ENCODE assay signal across 18 cellular contexts in genomic region chr5:114658179-114658578, GRCh38.
"Had no signal": no experiment of that assay in that cellular context is flagged by ENCODE, and none has a peak within 500 bp of the region (broad histone marks: within the 10 kb centered on the region; RNA-seq: fewer than 3 reads in every experiment).

No MANE protein-coding gene starts in this region.

- DNase-seq: activated CD4-positive, alpha-beta T cell treated with anti-CD3 and anti-CD28 coated beads, Interleukin-2, amount 10 ng/mL, durations not matched to agents 7 days and 5 days; activated CD4-positive, CD25-positive, alpha-beta regulatory T cell; activated CD8-positive, alpha-beta memory T cell treated with anti-CD3 and anti-CD28 coated beads for 24 hours; activated naive CD4-positive, alpha-beta T cell treated with Interleukin-2 at 50 U/mL for 16 hours; adrenal gland; cerebellar nuclear complex; dermis blood vessel endothelial cell; immature natural killer cell; left colon; sigmoid colon; stimulated activated CD4-positive, alpha-beta T cell treated with anti-CD3 and anti-CD28 coated beads, Interleukin-4, amount 100 ng/mL, for 1 hour; stimulated activated CD8-positive, alpha-beta memory T cell treated with anti-CD3 and anti-CD28 coated beads, Interleukin-4, amount 100 ng/mL, for 48 hours; stimulated activated naive CD8-positive, alpha-beta T cell treated with anti-CD3 and anti-CD28 coated beads, Interleukin-15, Interleukin-2, amounts not matched to agents 100 U/mL and 50 U/mL, for 24 hours; testis had no signal

- ATAC-seq: left colon; stimulated activated naive CD8-positive, alpha-beta T cell treated with anti-CD3 and anti-CD28 coated beads, Interleukin-15, Interleukin-2, amounts not matched to agents 100 U/mL and 50 U/mL, for 24 hours had no signal

- H3K9me3 ChIP-seq: adrenal gland, testis, vagina had no signal

- H3K4me3 Mint-ChIP-seq: activated CD4-positive, alpha-beta T cell treated with anti-CD3 and anti-CD28 coated beads, Interleukin-2, amount 10 ng/mL, durations not matched to agents 7 days and 5 days; brain; immature natural killer cell; memory B cell; T-helper 1 cell treated with Interleukin-12 subunit alpha and Interleukin-12 subunit beta and Interleukin-4 antibody, amounts not matched to agents 30 μg/mL and 1 μg/mL, for 36 hours had no signal

- H3K4me3 ChIP-seq: adrenal gland, sigmoid colon, testis, vagina had no signal

- H3K27me3 Mint-ChIP-seq: activated CD4-positive, alpha-beta T cell treated with anti-CD3 and anti-CD28 coated beads, Interleukin-2, amount 10 ng/mL, durations not matched to agents 7 days and 5 days; brain; memory B cell had no signal

- H3K4me1 ChIP-seq: adrenal gland, sigmoid colon, testis, vagina had no signal

- H3K36me3 ChIP-seq: adrenal gland, sigmoid colon, vagina had no signal

- H3K27ac ChIP-seq: adrenal gland, sigmoid colon, testis, vagina had no signal

- H3K36me3 Mint-ChIP-seq: brain, immature natural killer cell, memory B cell had no signal

- H3K4me1 Mint-ChIP-seq: activated CD4-positive, alpha-beta T cell treated with anti-CD3 and anti-CD28 coated beads, Interleukin-2, amount 10 ng/mL, durations not matched to agents 7 days and 5 days; brain; immature natural killer cell; memory B cell had no signal

- H3K27me3 ChIP-seq: adrenal gland, sigmoid colon, testis, vagina had no signal

- H3K27ac Mint-ChIP-seq: activated CD4-positive, alpha-beta T cell treated with anti-CD3 and anti-CD28 coated beads, Interleukin-2, amount 10 ng/mL, durations not matched to agents 7 days and 5 days; brain; immature natural killer cell; memory B cell; T-helper 1 cell treated with Interleukin-12 subunit alpha and Interleukin-12 subunit beta and Interleukin-4 antibody, amounts not matched to agents 30 μg/mL and 1 μg/mL, for 36 hours had no signal

- H3K9me3 Mint-ChIP-seq: activated CD4-positive, alpha-beta T cell treated with anti-CD3 and anti-CD28 coated beads, Interleukin-2, amount 10 ng/mL, durations not matched to agents 7 days and 5 days had no signal
